ENCODE assay signal across 20 cellular contexts in the genomic region with DNA sequence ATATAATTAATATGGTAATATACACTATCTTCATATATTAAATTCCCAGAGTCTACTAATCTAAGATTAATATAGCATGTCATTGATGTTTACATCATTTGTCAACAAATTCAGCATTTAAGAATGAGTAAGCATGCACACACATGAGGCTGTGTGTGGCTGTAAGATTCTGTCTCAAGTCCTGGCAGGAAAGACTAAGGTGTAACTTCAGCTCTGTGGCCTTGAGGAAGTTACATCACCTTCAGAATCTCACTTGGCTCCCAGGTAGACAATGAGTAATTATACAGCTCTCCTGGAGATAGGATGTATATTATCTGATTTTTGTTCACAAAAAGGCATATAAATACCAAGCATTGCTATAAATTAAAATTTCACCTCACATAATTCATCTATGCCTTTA.
"Had no signal": no experiment of that assay in that cellular context is flagged by ENCODE, and none has a peak within 500 bp of the region (broad histone marks: within the 10 kb centered on the region; RNA-seq: fewer than 3 reads in every experiment).

No MANE protein-coding gene starts in this region.

- H3K27me3 Mint-ChIP-seq: activated naive CD8-positive, alpha-beta T cell treated with anti-CD3 and anti-CD28 coated beads for 36 hours; T-helper 17 cell had no signal

- H3K9me3 ChIP-seq: body of pancreas, colonic mucosa, gastroesophageal sphincter, heart left ventricle, ovary, tibial artery had no signal

- H3K9me3 Mint-ChIP-seq: activated naive CD8-positive, alpha-beta T cell treated with anti-CD3 and anti-CD28 coated beads for 36 hours; natural killer cell had no signal

- H3K4me3 ChIP-seq: body of pancreas, colonic mucosa, gastroesophageal sphincter, heart left ventricle, ovary, tibial artery had no signal

- H3K27me3 ChIP-seq: body of pancreas, colonic mucosa, gastroesophageal sphincter, heart left ventricle, ovary, tibial artery had no signal

- H3K4me3 Mint-ChIP-seq: activated naive CD8-positive, alpha-beta T cell treated with anti-CD3 and anti-CD28 coated beads for 36 hours; natural killer cell; T-helper 17 cell had no signal

- H3K27ac Mint-ChIP-seq: activated naive CD8-positive, alpha-beta T cell treated with anti-CD3 and anti-CD28 coated beads for 36 hours; natural killer cell; T-helper 17 cell had no signal

- H3K36me3 Mint-ChIP-seq: activated naive CD8-positive, alpha-beta T cell treated with anti-CD3 and anti-CD28 coated beads for 36 hours; natural killer cell had no signal

- ATAC-seq: body of pancreas, gastroesophageal sphincter, heart left ventricle, T-helper 17 cell had no signal

- H3K4me1 Mint-ChIP-seq: activated naive CD8-positive, alpha-beta T cell treated with anti-CD3 and anti-CD28 coated beads for 36 hours; T-helper 17 cell had no signal

- H3K36me3 ChIP-seq: colonic mucosa, gastroesophageal sphincter, heart left ventricle, ovary, tibial artery had no signal

- DNase-seq: activated CD4-positive, CD25-positive, alpha-beta regulatory T cell treated with anti-CD3 and anti-CD28 coated beads, Interleukin-2, amount 50 U/mL, for 72 hours; activated naive CD8-positive, alpha-beta T cell treated with anti-CD3 and anti-CD28 coated beads for 36 hours; activated T-cell treated with anti-CD3 and anti-CD28 coated beads for 4 hours; central memory CD4-positive, alpha-beta T cell; colonic mucosa; heart left ventricle; kidney glomerular epithelial cell; mesenchymal stem cell; natural killer cell; ovary; retina; stimulated activated CD4-positive, alpha-beta T cell treated with anti-CD3 and anti-CD28 coated beads, Interleukin-12 subunit alpha, Interleukin-12 subunit beta, amount 100 ng/mL, for 4 hours; stimulated activated CD4-positive, alpha-beta T cell treated with anti-CD3 and anti-CD28 coated beads, Interleukin-1b, Interleukin-23, amount 100 ng/mL, for 48 hours; stimulated activated CD8-positive, alpha-beta memory T cell treated with anti-CD3 and anti-CD28 coated beads, Interleukin-4, amount 100 ng/mL, for 48 hours; stimulated activated naive CD4-positive, alpha-beta T cell treated with Interleukin-2 at 50 U/mL for 16 hours; T-helper 17 cell; tibial artery had no signal

- H3K4me1 ChIP-seq: colonic mucosa, gastroesophageal sphincter, heart left ventricle, tibial artery had no signal

- H3K27ac ChIP-seq: body of pancreas, colonic mucosa, gastroesophageal sphincter, heart left ventricle, ovary, tibial artery, VCaP had no signal
